ENCODE assay signal across 9 cellular contexts in genomic region chr5:172380992-172381643, GRCh38.
A peak's percentile ranks its signal among the peaks of the same experiment; 100 is the strongest.
DNase-seq lines count a peak whose midpoint lies in the region; ATAC-seq and TF ChIP-seq lines count a peak whose summit lies in the region.
"Had no signal": no experiment of that assay in that cellular context is flagged by ENCODE, and none has a peak within 500 bp of the region (broad histone marks: within the 10 kb centered on the region; RNA-seq: fewer than 3 reads in every experiment).

No MANE protein-coding gene starts in this region.

- H3K27ac ChIP-seq in adrenal gland, result peak overlapping the region in 1 of 5 donors; percentile 52
- H3K27ac ChIP-seq in temporal lobe (ENCODE audit: low read depth, low read length), result peak overlapping the region; percentile 23

- H3K36me3 ChIP-seq in adrenal gland (replicated peaks in 1 of 2), result peaks cover 0 to 53% of the 10 kb centered on the region in 2 donors

- no peak for TF ChIP-seq CTCF in adrenal gland (IDR thresholded peaks at IDR 0.05)

- no peak overlapping the region for H3K4me3 ChIP-seq in adrenal gland

- 61 to 75% (median 70%) methylated on average over 14 to 21 of the region's 21 CpGs for WGBS in adrenal gland, 4 donors

- TF ChIP-seq POLR2A in adrenal gland (IDR thresholded peaks at IDR 0.05), result no peak

- no peaks in the 10 kb centered on the region for H3K27me3 ChIP-seq in adrenal gland

- no peaks in the 10 kb centered on the region for H3K9me3 ChIP-seq in adrenal gland (replicated peaks in 1 of 3)

- ATAC-seq in GM18868 (IDR thresholded peaks at IDR 0.05; ENCODE audit: unreplicated experiment) (no peak), HG02798 (IDR thresholded peaks at IDR 0.05; ENCODE audit: poor library complexity, unreplicated experiment) (no peak)

- intact Hi-C loops in adrenal gland (cut with DNase I), result no loop called here

- H3K4me1 ChIP-seq in adrenal gland (replicated peaks in 1 of 2), result peaks cover 0 to 5% of the 10 kb centered on the region in 2 donors

- DNase-seq in NCI-H1105 (lab: John Stamatoyannopoulos, UW) (peak; percentile 62), adrenal gland (peak; percentile 78 to 96 (median 85)), hypothalamus (lab: John Stamatoyannopoulos, UW) (peak in 49 of 51 donors; percentile 10 to 88 (median 66)), NCI-H82 (lab: John Stamatoyannopoulos, UW) (no peak), NCI-H526 treated with DMSO at 0.1 percent for 48 hours (lab: John Stamatoyannopoulos, UW) (no peak)
- DNase-seq: activated CD4-positive, CD25-positive, alpha-beta regulatory T cell treated with anti-CD3 and anti-CD28 coated beads, Interleukin-2, amount 50 U/mL, for 72 hours had no signal

Comparison
In these comparisons a context has a peak if more than half of its experiments do, and no peak if none do; other contexts are left out.
1. DNase-seq: peak in NCI-H1105 (single experiment), adrenal gland (7 of 7) and hypothalamus (49 of 51); none in NCI-H82 (single experiment) and NCI-H526 treated with DMSO at 0.1 percent for 48 hours (single experiment).